Comparison of ENCODE assay signal across 8 cellular contexts in the genomic region with DNA sequence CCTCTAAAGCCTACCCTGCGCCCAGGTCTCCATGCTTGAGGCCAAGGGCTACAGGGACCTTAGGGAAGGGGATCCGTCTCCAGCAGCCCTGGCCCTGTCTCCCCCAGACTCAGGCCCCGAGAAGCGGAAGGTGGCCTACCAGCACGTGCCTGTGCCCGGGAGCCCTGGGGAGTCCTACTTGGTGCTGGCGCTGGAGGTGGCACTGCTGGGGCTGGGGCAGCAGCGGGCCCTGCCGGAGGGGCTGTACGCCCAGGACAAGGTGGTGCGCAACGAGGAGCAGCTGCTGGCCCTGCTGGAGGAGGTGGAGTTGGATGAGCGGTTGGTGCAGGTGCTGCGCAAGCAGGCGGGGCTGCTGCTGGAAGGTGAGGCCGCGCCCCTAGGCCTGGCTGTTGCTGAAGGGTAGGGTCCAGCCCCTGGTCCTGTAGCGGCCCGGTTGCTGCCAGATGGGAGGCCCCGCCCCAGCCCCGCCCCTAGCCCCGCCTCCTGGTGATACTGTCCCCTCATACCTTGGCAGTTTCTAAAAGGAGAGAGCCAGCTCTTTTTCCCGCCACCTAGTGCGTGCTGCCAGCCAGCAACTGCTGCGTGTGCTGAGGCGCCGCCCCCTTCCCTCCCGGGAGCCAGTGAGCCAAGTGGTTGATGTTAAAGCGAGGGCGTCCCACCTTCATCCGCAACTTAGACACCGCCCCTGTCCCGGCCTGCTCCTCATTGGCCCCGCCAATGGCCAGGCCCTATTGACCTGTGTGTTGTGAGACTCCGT. TPM values are rescaled to one million over a fixed set of nuclear protein-coding genes. Genes with fewer than 3 reads are reported as not detected.
DNase-seq lines count a peak whose midpoint lies in the region; ATAC-seq lines count a peak whose summit lies in the region.

No MANE protein-coding gene starts in this region.

- H3K9me3 ChIP-seq in mucosa of stomach (ENCODE audit: control insufficient read depth, low read length): no peaks in the 10 kb centered on the region

- H3K27me3 Mint-ChIP-seq in central memory CD8-positive, alpha-beta T cell: no peaks in the 10 kb centered on the region

- ATAC-seq in central memory CD8-positive, alpha-beta T cell (replicated peaks; ENCODE audit: extremely low read depth, poor library complexity, severe bottlenecking): peak; percentile 28
- no peak for ATAC-seq in HG03457 (IDR thresholded peaks at IDR 0.05; ENCODE audit: unreplicated experiment)
- no peak for ATAC-seq in GM19324 (IDR thresholded peaks at IDR 0.05; ENCODE audit: low FRiP score, unreplicated experiment)
- ATAC-seq in GM19467 (IDR thresholded peaks at IDR 0.05; ENCODE audit: unreplicated experiment): no peak

- no peaks in the 10 kb centered on the region for H3K9me3 Mint-ChIP-seq in central memory CD8-positive, alpha-beta T cell

- H3K4me1 Mint-ChIP-seq in central memory CD8-positive, alpha-beta T cell: peaks cover 5% of the 10 kb centered on the region

- H3K4me3 Mint-ChIP-seq in central memory CD8-positive, alpha-beta T cell: no peak overlapping the region

- DNase-seq in DMS53 treated with DMSO at 0.1 percent for 48 hours (lab: John Stamatoyannopoulos, UW; ENCODE audit: unreplicated experiment) (peak; percentile 95), NCI-H187 (lab: John Stamatoyannopoulos, UW) (peak; percentile 77 to 82), cerebellum (ENCODE audit: low spot score) (no peak)
- DNase-seq in central memory CD8-positive, alpha-beta T cell (ENCODE audit: low spot score in 2 of 2): no peak

- H3K36me3 Mint-ChIP-seq in central memory CD8-positive, alpha-beta T cell (ENCODE audit: insufficient read depth): peaks cover 8% of the 10 kb centered on the region

- H3K4me1 ChIP-seq in mucosa of stomach (ENCODE audit: control insufficient read depth, insufficient read depth, low read length): peaks cover 7% of the 10 kb centered on the region

- H3K4me3 ChIP-seq in mucosa of stomach (ENCODE audit: low read length): peak overlapping the region; percentile 22

- peak overlapping the region; percentile 61 for H3K9ac ChIP-seq in mucosa of stomach (ENCODE audit: low read length)

- peak overlapping the region; percentile 38 for H3K27ac Mint-ChIP-seq in central memory CD8-positive, alpha-beta T cell (ENCODE audit: low read depth)

- no peaks in the 10 kb centered on the region for H3K36me3 ChIP-seq in mucosa of stomach (ENCODE audit: control insufficient read depth, insufficient read depth, low read length)

- H3K27me3 ChIP-seq in mucosa of stomach (ENCODE audit: control insufficient read depth, insufficient read depth, low read length): no peaks in the 10 kb centered on the region

RNA-seq across cellular contexts. Expression of a gene that starts 22.6 kb away (rescaled TPM):
- total RNA-seq in cerebellum: 13.6 TPM

RNA-seq across cellular contexts. Expression of a gene that starts 43.5 kb away (rescaled TPM):
- 15.5 TPM for total RNA-seq in cerebellum

RNA-seq across cellular contexts. Expression of a gene that starts 53.5 kb away (rescaled TPM):
- total RNA-seq in cerebellum: 22.1 TPM

RNA-seq across cellular contexts. Expression of a gene that starts 59.1 kb away (rescaled TPM):
- total RNA-seq in cerebellum: 2.9 TPM

Comparison
In these comparisons a context has a peak if more than half of its experiments do, and no peak if none do; other contexts are left out.
1. DNase-seq: peak in DMS53 treated with DMSO at 0.1 percent for 48 hours (single experiment) and NCI-H187 (2 of 2); none in central memory CD8-positive, alpha-beta T cell (0 of 2) and cerebellum (single experiment).